ENCODE assay signal across 10 cellular contexts in the genomic region with DNA sequence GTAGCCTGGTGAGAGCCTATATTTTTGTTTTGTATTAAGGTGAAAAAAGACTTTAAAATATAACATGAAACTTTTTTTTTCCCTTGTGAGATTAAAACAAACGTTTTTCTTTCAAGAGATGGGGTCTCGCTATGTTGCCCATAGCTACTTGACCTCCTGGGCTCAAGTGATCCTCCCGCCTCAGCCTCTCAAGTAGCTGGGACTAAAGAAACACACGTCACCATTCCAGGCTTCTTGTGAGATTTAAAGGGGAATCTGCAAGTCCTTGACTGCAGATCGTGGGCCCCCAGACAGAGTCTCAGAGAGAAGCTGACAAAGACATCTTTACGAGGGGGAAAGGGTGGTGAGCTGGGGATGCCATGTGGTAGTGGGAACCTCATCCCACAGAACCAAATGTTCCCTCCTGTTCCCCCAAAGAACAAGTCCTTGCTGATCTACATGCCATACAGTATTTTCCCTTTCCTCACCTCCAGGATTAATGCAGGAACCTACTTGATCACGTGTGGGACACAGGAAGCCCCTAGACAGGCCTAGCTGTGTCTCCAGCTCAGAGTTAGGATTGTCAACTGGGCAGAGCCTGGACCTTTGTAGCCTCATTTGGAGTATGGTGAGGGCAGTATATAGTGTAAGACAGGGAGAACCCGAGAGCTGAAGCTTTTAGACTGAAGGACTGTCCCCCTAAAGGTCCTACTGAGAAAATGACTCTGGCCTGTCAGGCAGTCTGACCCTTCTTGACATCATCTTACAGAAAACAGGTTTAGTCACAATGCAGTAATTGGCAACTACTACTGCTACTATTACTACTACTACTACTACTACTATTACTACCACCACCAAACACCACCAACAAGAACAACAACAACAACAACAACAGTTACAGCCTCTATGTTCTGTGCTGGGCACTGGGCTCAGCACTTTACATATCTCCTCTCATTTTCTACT. TPM values are rescaled to one million over a fixed set of nuclear protein-coding genes. Genes with fewer than 3 reads are reported as not detected.
DNase-seq lines count a peak whose midpoint lies in the region; ATAC-seq and TF ChIP-seq lines count a peak whose summit lies in the region.
"Had no signal": no experiment of that assay in that cellular context is flagged by ENCODE, and none has a peak within 500 bp of the region (broad histone marks: within the 10 kb centered on the region; RNA-seq: fewer than 3 reads in every experiment).

No MANE protein-coding gene starts in this region.

- POLR2A ChIA-PET in PC-3 (lab: Charles Lee; ENCODE audit: unreplicated experiment): interaction anchor here (0.7 to 1.3 kb wide), 6 partner anchors 9 to 164 kb away, joined by 3 to 8 read pairs (median 5); a partner anchor contains a TSS

- H3K36me3 ChIP-seq in PC-3 (ENCODE audit: low read depth, low read length): peaks cover 23% of the 10 kb centered on the region
- H3K36me3 ChIP-seq in parathyroid adenoma (ENCODE audit: control insufficient read depth, insufficient read depth, low read length): no peaks in the 10 kb centered on the region

- H3K4me1 ChIP-seq in PC-3 (ENCODE audit: insufficient read depth, low read length) (peaks cover 69% of the 10 kb centered on the region), parathyroid adenoma (peaks cover 56% of the 10 kb centered on the region)

- peaks cover 36% of the 10 kb centered on the region for H4K20me1 ChIP-seq in PC-3 (ENCODE audit: low read length)

- H3K9ac ChIP-seq in PC-3 (ENCODE audit: low read length): peak overlapping the region; percentile 81
- H3K9ac ChIP-seq in parathyroid adenoma: no peak overlapping the region

- TF ChIP-seq CTCF in PC-3 (conservative IDR thresholded peaks at IDR 0.05; ENCODE audit: low read depth, low read length) (peak; percentile 14; the same call in 1 of the 2 replicates), coronary artery (IDR thresholded peaks at IDR 0.05) (no peak), parathyroid adenoma (IDR thresholded peaks at IDR 0.05) (no peak)

- H3K79me2 ChIP-seq in PC-3 (ENCODE audit: low read length) (peaks cover 88% of the 10 kb centered on the region), parathyroid adenoma (peaks cover 68% of the 10 kb centered on the region)

- H3K27ac ChIP-seq in PC-3 (ENCODE audit: low read length): peak overlapping the region; percentile 94
- H3K27ac ChIP-seq in coronary artery: peak overlapping the region; percentile 56 to 78
- H3K27ac ChIP-seq in parathyroid adenoma: peak overlapping the region; percentile 84

- H3K4me2 ChIP-seq in PC-3 (ENCODE audit: low read length) (peak overlapping the region; percentile 89), parathyroid adenoma (ENCODE audit: low read length) (peak overlapping the region; percentile 52)

- ATAC-seq in PC-3 (no peak), HG03439 (IDR thresholded peaks at IDR 0.05; ENCODE audit: unreplicated experiment) (no peak), HG03280 (IDR thresholded peaks at IDR 0.05; ENCODE audit: unreplicated experiment) (no peak)

- intact Hi-C loops in PC-3 (cut with micrococcal nuclease): loop anchor here (10.0 kb wide), 1 partner anchor 178 kb away; a partner anchor contains a TSS

- no peaks in the 10 kb centered on the region for H3K9me3 ChIP-seq in PC-3 (ENCODE audit: low read length)
- no peaks in the 10 kb centered on the region for H3K9me3 ChIP-seq in parathyroid adenoma (ENCODE audit: control insufficient read depth, low read length)

- no peaks in the 10 kb centered on the region for H3K27me3 ChIP-seq in PC-3 (ENCODE audit: low read length)
- H3K27me3 ChIP-seq in parathyroid adenoma (ENCODE audit: control insufficient read depth, insufficient read depth, low read length): no peaks in the 10 kb centered on the region

- no peaks in the 10 kb centered on the region for H3K9me2 ChIP-seq in PC-3 (replicated peaks; ENCODE audit: low read length)

- DNase-seq in DMS53 (lab: John Stamatoyannopoulos, UW) (peak; percentile 71), PC-3 (peak; percentile 54), coronary artery (ENCODE audit: low spot score) (no peak), SHP77 (lab: John Stamatoyannopoulos, UW) (no peak), midbrain (lab: John Stamatoyannopoulos, UW) (no peak)
- DNase-seq: NCI-H524 treated with DMSO at 0.1 percent for 48 hours had no signal

- TSS peak; percentile 53 for BruUV-seq in PC-3 (replicated peaks; lab: Mats Ljungman, UMichigan)

- H2AFZ ChIP-seq in PC-3 (ENCODE audit: low read length) (no peak overlapping the region), parathyroid adenoma (peak overlapping the region; percentile 47)

- CTCF ChIA-PET in PC-3 (lab: Charles Lee): interaction anchor here (0.5 to 2.4 kb wide), 7 partner anchors 15 to 220 kb away, joined by 3 to 23 read pairs (median 5); a partner anchor contains a TSS

- peaks cover 26% of the 10 kb centered on the region for H3F3A ChIP-seq in PC-3 (ENCODE audit: low read length, unreplicated experiment)

- H3K4me3 ChIP-seq in PC-3 (ENCODE audit: low read length): peak overlapping the region; percentile 78
- H3K4me3 ChIP-seq in coronary artery: peak overlapping the region; percentile 55
- peak overlapping the region; percentile 30 for H3K4me3 ChIP-seq in parathyroid adenoma (ENCODE audit: low read depth, low read length)

RNA-seq across cellular contexts. Expression of a gene that starts 4.1 kb away (rescaled TPM):
- total RNA-seq in PC-3 (2014; rRNA removed): 15.9 and 16.8 TPM in 2 replicates

RNA-seq across cellular contexts. Expression of a gene that starts 50.9 kb away (rescaled TPM):
- total RNA-seq in PC-3 (2014; rRNA removed): not detected in 2 replicates
- total RNA-seq: cerebellum had no signal

Comparison
In these comparisons a context has a peak if more than half of its experiments do, and no peak if none do; other contexts are left out.
1. DNase-seq: peak in DMS53 (single experiment) and PC-3 (single experiment); none in coronary artery (single experiment), SHP77 (0 of 2) and midbrain (single experiment).
2. Peak in every context shown above with its lines, with median percentiles within 50 percentile points of each other: H3K27ac ChIP-seq and H3K4me3 ChIP-seq.